1 cellular context compared by ENCODE assay signal in the genomic region with DNA sequence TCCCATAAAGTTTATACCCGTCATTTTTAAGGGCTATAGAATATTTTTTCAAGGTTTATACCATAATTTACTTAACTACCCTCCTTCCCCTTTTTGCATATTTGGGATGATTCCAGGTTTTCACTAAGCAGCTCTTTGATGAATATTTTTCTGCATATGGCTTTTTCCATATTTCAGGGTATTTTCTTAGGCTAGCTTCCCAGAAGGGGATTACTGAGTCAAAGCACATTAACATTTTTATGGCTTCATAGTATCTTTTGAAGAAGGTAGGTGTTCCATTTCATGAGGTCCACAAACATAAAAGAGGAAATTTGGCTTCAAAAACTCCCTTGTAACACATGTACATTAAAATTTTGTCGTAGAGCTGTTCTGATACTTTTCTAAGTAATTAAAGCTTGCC.
TF ChIP-seq lines count a peak whose summit lies in the region.

No MANE protein-coding gene starts in this region.

TF ChIP-seq in HEK293, 187 proteins besides CTCF, POLR2A, EP300 and RAD21 (continued from another document):
- TF ChIP-seq, protein P1, sequence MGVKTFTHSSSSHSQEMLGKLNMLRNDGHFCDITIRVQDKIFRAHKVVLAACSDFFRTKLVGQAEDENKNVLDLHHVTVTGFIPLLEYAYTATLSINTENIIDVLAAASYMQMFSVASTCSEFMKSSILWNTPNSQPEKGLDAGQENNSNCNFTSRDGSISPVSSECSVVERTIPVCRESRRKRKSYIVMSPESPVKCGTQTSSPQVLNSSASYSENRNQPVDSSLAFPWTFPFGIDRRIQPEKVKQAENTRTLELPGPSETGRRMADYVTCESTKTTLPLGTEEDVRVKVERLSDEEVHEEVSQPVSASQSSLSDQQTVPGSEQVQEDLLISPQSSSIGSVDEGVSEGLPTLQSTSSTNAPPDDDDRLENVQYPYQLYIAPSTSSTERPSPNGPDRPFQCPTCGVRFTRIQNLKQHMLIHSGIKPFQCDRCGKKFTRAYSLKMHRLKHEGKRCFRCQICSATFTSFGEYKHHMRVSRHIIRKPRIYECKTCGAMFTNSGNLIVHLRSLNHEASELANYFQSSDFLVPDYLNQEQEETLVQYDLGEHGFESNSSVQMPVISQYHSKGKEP (tag by site-specific recombination; IDR thresholded peaks at IDR 0.05): peak; percentile 32; the same call in 1 of the 2 replicates
- TF ChIP-seq KLF8 (tag by site-specific recombination; IDR thresholded peaks at IDR 0.05) (no peak), ZNF843 (tag by site-specific recombination; IDR thresholded peaks at IDR 0.05) (peak; percentile 49; the same call in 1 of the 2 replicates), ZIC2 (tag by site-specific recombination; IDR thresholded peaks at IDR 0.05) (no peak), WT1 (tag by site-specific recombination; IDR thresholded peaks at IDR 0.05) (peak; percentile 44; the same call in 1 of the 2 replicates)
- TF ChIP-seq, protein P2, sequence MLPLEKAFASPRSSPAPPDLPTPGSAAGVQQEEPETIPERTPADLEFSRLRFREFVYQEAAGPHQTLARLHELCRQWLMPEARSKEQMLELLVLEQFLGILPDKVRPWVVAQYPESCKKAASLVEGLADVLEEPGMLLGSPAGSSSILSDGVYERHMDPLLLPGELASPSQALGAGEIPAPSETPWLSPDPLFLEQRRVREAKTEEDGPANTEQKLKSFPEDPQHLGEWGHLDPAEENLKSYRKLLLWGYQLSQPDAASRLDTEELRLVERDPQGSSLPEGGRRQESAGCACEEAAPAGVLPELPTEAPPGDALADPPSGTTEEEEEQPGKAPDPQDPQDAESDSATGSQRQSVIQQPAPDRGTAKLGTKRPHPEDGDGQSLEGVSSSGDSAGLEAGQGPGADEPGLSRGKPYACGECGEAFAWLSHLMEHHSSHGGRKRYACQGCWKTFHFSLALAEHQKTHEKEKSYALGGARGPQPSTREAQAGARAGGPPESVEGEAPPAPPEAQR (tag by site-specific recombination; IDR thresholded peaks at IDR 0.05): no peak
- TF ChIP-seq, protein P3, sequence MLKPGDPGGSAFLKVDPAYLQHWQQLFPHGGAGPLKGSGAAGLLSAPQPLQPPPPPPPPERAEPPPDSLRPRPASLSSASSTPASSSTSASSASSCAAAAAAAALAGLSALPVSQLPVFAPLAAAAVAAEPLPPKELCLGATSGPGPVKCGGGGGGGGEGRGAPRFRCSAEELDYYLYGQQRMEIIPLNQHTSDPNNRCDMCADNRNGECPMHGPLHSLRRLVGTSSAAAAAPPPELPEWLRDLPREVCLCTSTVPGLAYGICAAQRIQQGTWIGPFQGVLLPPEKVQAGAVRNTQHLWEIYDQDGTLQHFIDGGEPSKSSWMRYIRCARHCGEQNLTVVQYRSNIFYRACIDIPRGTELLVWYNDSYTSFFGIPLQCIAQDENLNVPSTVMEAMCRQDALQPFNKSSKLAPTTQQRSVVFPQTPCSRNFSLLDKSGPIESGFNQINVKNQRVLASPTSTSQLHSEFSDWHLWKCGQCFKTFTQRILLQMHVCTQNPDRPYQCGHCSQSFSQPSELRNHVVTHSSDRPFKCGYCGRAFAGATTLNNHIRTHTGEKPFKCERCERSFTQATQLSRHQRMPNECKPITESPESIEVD (tag by site-specific recombination; IDR thresholded peaks at IDR 0.05): peak; percentile 97
- TF ChIP-seq, protein P4, sequence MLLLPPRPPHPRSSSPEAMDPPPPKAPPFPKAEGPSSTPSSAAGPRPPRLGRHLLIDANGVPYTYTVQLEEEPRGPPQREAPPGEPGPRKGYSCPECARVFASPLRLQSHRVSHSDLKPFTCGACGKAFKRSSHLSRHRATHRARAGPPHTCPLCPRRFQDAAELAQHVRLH (tag by site-specific recombination; IDR thresholded peaks at IDR 0.05): peak; percentile 61; the same call in 1 of the 2 replicates
